In the genomic region with DNA sequence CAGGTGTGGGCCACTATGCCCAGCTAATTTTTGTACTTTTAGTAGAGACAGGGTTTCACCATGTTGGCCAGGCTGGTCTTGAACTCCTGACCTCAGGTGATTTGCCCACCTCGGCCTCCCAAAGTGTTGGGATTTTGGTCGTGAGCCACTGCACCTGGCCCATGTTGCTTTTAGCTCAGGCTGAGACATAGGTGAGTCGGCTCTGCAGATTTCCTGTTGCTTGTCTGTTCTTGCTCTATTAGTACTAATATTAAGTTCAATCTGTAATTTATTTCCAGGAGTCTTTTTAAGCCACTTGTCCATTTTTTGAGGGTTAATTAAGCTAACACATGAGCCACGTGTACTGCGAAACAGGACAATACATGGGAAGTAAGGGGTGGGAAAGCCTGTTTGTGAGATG, we compare ENCODE assay signal across 5 cellular contexts. TPM values are rescaled to one million over a fixed set of nuclear protein-coding genes. Genes with fewer than 3 reads are reported as not detected.
"Had no signal": no experiment of that assay in that cellular context is flagged by ENCODE, and none has a peak within 500 bp of the region (broad histone marks: within the 10 kb centered on the region; RNA-seq: fewer than 3 reads in every experiment).

No MANE protein-coding gene starts in this region.

- H2AFZ ChIP-seq: GM23338 had no signal

- ATAC-seq: GM23338 had no signal

- DNase-seq: H9, HCEC 1CT, IMR-90 had no signal

- H3K4me3 Mint-ChIP-seq: GM23338, H9 had no signal

- H3K27ac Mint-ChIP-seq: GM23338, H9 had no signal

- H3K4me2 ChIP-seq: GM23338 had no signal

- H3K4me3 ChIP-seq: GM23338 had no signal

RNA-seq across cellular contexts. Expression of a gene that starts 21.4 kb away (rescaled TPM):
- total RNA-seq: HT-29 had no signal
